ENCODE assay signal across 8 cellular contexts in genomic region chr16:27748868-27749546, GRCh38.
DNase-seq lines count a peak whose midpoint lies in the region; ATAC-seq and TF ChIP-seq lines count a peak whose summit lies in the region.

No MANE protein-coding gene starts in this region.

- H3K27me3 ChIP-seq in AG04450 (ENCODE audit: control insufficient read depth, insufficient read depth, low read length) = no peaks in the 10 kb centered on the region

- POLR2A ChIA-PET in AG04450 (lab: Yijun Ruan, JAX) = no interaction called here

- in situ Hi-C loops in G401 (cut with HindIII; ENCODE audit: low sequenced_read_pairs) = no loop called here

- peaks cover 4% of the 10 kb centered on the region for H3K36me3 Mint-ChIP-seq in activated T-cell treated with anti-CD3 and anti-CD28 coated beads, Interleukin-2, amount 50 U/mL, for 4 hours (ENCODE audit: insufficient read depth)

- H3K27ac ChIP-seq in AG04450 (ENCODE audit: low read depth, low read length) = peak overlapping the region; percentile 68

- CTCF ChIA-PET in AG04450 (lab: Charles Lee) = interaction anchor here (0.8 to 1.6 kb wide), 2 partner anchors 11 to 28 kb away, joined by 3 to 4 read pairs; no protein-coding TSS in a partner anchor

- H3K9me3 ChIP-seq in AG04450 (ENCODE audit: control insufficient read depth, insufficient read depth, low read length) = peaks cover 5% of the 10 kb centered on the region

- no peak overlapping the region for H3K4me3 Mint-ChIP-seq in activated T-cell treated with anti-CD3 and anti-CD28 coated beads, Interleukin-2, amount 50 U/mL, for 4 hours

- peak; percentile 14; the same call in 1 of the 2 replicates for TF ChIP-seq CTCF in AG04450 (IDR thresholded peaks at IDR 0.05; ENCODE audit: low read depth, low read length)

- DNase-seq in AG04450 (ENCODE audit: low read depth, low spot score) (peak; percentile 39), G401 (ENCODE audit: low spot score) (peak; percentile 45), NCI-H146 treated with DMSO at 0.1 percent for 48 hours (lab: John Stamatoyannopoulos, UW; ENCODE audit: unreplicated experiment) (peak; percentile 50), glomerular visceral epithelial cell (ENCODE audit: extremely low spot score) (peak; percentile 67)
- DNase-seq in activated T-cell treated with anti-CD3 and anti-CD28 coated beads, Interleukin-2, amount 50 U/mL, for 4 hours = peak; percentile 23
- peak; percentile 5 to 15 for DNase-seq in stimulated activated CD4-positive, alpha-beta T cell treated with anti-CD3 and anti-CD28 coated beads, Interleukin-15, amount 100 ng/mL, for 48 hours (ENCODE audit: low read depth in 2 of 2)

- no peak overlapping the region for H3K4me3 ChIP-seq in AG04450 (ENCODE audit: low read depth, low read length)

- H3K27me3 Mint-ChIP-seq in activated T-cell treated with anti-CD3 and anti-CD28 coated beads, Interleukin-2, amount 50 U/mL, for 4 hours (ENCODE audit: low read depth) = no peaks in the 10 kb centered on the region

- no peaks in the 10 kb centered on the region for H3K9me3 Mint-ChIP-seq in activated T-cell treated with anti-CD3 and anti-CD28 coated beads, Interleukin-2, amount 50 U/mL, for 4 hours

- peaks cover 4% of the 10 kb centered on the region for H3K4me1 Mint-ChIP-seq in activated T-cell treated with anti-CD3 and anti-CD28 coated beads, Interleukin-2, amount 50 U/mL, for 4 hours (ENCODE audit: low read depth)

- peak; percentile 54 to 63 for ATAC-seq in activated T-cell treated with anti-CD3 and anti-CD28 coated beads, Interleukin-2, amount 50 U/mL, for 4 hours
- ATAC-seq in HG03439 (IDR thresholded peaks at IDR 0.05; ENCODE audit: unreplicated experiment) = no peak
- no peak for ATAC-seq in HG03039 (IDR thresholded peaks at IDR 0.05; ENCODE audit: unreplicated experiment)

Comparison
In these comparisons a context has a peak if more than half of its experiments do, and no peak if none do; other contexts are left out.
1. DNase-seq: peak in every context shown above with its lines; median percentile 67 in glomerular visceral epithelial cell; 50 in NCI-H146 treated with DMSO at 0.1 percent for 48 hours; 45 in G401; 39 in AG04450; 23 in activated T-cell treated with anti-CD3 and anti-CD28 coated beads, Interleukin-2, amount 50 U/mL, for 4 hours; 10 in stimulated activated CD4-positive, alpha-beta T cell treated with anti-CD3 and anti-CD28 coated beads, Interleukin-15, amount 100 ng/mL, for 48 hours.
2. ATAC-seq: peak in activated T-cell treated with anti-CD3 and anti-CD28 coated beads, Interleukin-2, amount 50 U/mL, for 4 hours (2 of 2); none in HG03439 (single experiment) and HG03039 (single experiment).